ENCODE assay signal across 9 cellular contexts in the genomic region with DNA sequence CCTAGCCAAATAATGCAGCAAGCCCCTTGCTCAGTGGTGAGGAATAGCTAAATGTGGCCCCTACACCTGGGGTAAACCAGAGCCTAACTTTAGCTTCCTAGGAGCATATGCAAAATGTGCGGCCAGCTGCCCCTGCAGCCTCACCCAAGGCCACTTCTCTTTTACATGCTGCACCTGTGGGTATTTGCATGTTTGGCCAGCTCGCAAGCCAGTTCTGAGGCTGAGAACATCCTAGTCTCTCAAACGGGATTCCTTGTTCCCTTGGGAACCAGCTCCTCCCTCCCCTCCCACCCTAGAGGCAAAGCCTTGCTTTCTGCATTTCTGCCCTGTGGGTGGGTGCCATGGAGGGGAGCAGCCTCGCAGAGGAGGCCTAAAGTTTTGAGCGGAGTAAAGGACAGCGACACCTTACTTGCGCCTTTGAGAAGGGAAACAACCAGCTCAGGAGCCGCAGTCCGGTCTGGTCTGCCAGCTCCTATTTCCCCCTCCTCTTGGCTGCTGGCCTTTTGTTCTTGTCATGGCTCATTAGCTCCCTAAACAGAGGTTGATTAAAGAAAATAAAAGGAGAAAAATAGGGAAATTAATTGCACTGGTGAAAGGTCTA.
A peak's percentile ranks its signal among the peaks of the same experiment; 100 is the strongest.
DNase-seq lines count a peak whose midpoint lies in the region; ATAC-seq and TF ChIP-seq lines count a peak whose summit lies in the region.
"Had no signal": no experiment of that assay in that cellular context is flagged by ENCODE, and none has a peak within 500 bp of the region (broad histone marks: within the 10 kb centered on the region; RNA-seq: fewer than 3 reads in every experiment).

No MANE protein-coding gene starts in this region.

- no peaks in the 10 kb centered on the region for H3K9me3 Mint-ChIP-seq in activated B cell treated with CpG ODN at 0.5 μM for 24 hours
- H3K9me3 Mint-ChIP-seq: CD8-positive, alpha-beta memory T cell had no signal

- DNase-seq in GM12864 (ENCODE audit: low read depth) (peak; percentile 90), activated B cell treated with CpG ODN at 0.5 μM for 24 hours (peak; percentile 57), dorsolateral prefrontal cortex (no peak), NCI-H2107 (lab: John Stamatoyannopoulos, UW) (no peak), lower lobe of right lung (no peak), mucosa of gallbladder (ENCODE audit: low spot score) (no peak)
- DNase-seq: CD8-positive, alpha-beta memory T cell had no signal

- H3K27ac Mint-ChIP-seq in activated B cell treated with CpG ODN at 0.5 μM for 24 hours: peak overlapping the region; percentile 98
- H3K27ac Mint-ChIP-seq: CD8-positive, alpha-beta memory T cell had no signal

- peak overlapping the region; percentile 66 for H3K4me3 Mint-ChIP-seq in activated B cell treated with CpG ODN at 0.5 μM for 24 hours
- H3K4me3 Mint-ChIP-seq: CD8-positive, alpha-beta memory T cell had no signal

- peaks cover 5% of the 10 kb centered on the region for H3K36me3 Mint-ChIP-seq in activated B cell treated with CpG ODN at 0.5 μM for 24 hours (ENCODE audit: low read depth)
- H3K36me3 Mint-ChIP-seq: CD8-positive, alpha-beta memory T cell had no signal

- TF ChIP-seq CTCF in GM12864 (IDR thresholded peaks at IDR 0.05; ENCODE audit: low read depth, low read length, missing control alignments): peak; percentile 10
- no peak for TF ChIP-seq CTCF in activated B cell treated with CpG ODN at 0.5 μM for 24 hours (IDR thresholded peaks at IDR 0.05)
- no peak for TF ChIP-seq CTCF in dorsolateral prefrontal cortex (IDR thresholded peaks at IDR 0.05 in 54 of 56, conservative IDR thresholded peaks at IDR 0.05 in 2 of 56; ENCODE audit: low read depth in 1 of 56, partially characterized antibody in 56 of 56)
- no peak for TF ChIP-seq CTCF in lower lobe of right lung (IDR thresholded peaks at IDR 0.05)

- ATAC-seq in GM19468 (IDR thresholded peaks at IDR 0.05; ENCODE audit: extremely low read depth, unreplicated experiment) (peak; percentile 80), HG03159 (IDR thresholded peaks at IDR 0.05; ENCODE audit: unreplicated experiment) (peak; percentile 78), activated B cell treated with CpG ODN at 0.5 μM for 24 hours (ENCODE audit: low read depth) (peak; percentile 56), lower lobe of right lung (no peak)

- H3K27me3 Mint-ChIP-seq in activated B cell treated with CpG ODN at 0.5 μM for 24 hours: no peaks in the 10 kb centered on the region

- H3K4me3 ChIP-seq in GM12864 (ENCODE audit: low read depth, low read length): no peak overlapping the region
- no peak overlapping the region for H3K4me3 ChIP-seq in dorsolateral prefrontal cortex
- no peak overlapping the region for H3K4me3 ChIP-seq in lower lobe of right lung

- H3K36me3 ChIP-seq in lower lobe of right lung: no peaks in the 10 kb centered on the region

- H3K4me1 Mint-ChIP-seq in activated B cell treated with CpG ODN at 0.5 μM for 24 hours: peaks cover 95% of the 10 kb centered on the region
- H3K4me1 Mint-ChIP-seq: CD8-positive, alpha-beta memory T cell had no signal

- no peaks in the 10 kb centered on the region for H3K4me1 ChIP-seq in lower lobe of right lung

- no peaks in the 10 kb centered on the region for H3K9me3 ChIP-seq in lower lobe of right lung

- POLR2A ChIA-PET in activated B cell treated with CpG ODN at 0.5 μM for 24 hours (lab: Charles Lee): interaction anchor here (0.7 to 8.5 kb wide), 16 partner anchors 9 to 510 kb away, joined by 3 to 394 read pairs (median 6); a partner anchor contains a TSS

- H3K27ac ChIP-seq in dorsolateral prefrontal cortex: no peak overlapping the region
- H3K27ac ChIP-seq in lower lobe of right lung: no peak overlapping the region

- H3K27me3 ChIP-seq in dorsolateral prefrontal cortex (peaks cover 0 to 3% (median 0%) of the 10 kb centered on the region in 45 donors), lower lobe of right lung (ENCODE audit: low read depth) (no peaks in the 10 kb centered on the region)

- CTCF ChIA-PET in activated B cell treated with CpG ODN at 0.5 μM for 24 hours (lab: Charles Lee): interaction anchor here (0.7 to 3.9 kb wide), 11 partner anchors 9 to 421 kb away, joined by 3 to 24 read pairs (median 4); no protein-coding TSS in a partner anchor

- intact Hi-C loops in activated B cell treated with CpG ODN at 0.5 μM for 24 hours (cut with micrococcal nuclease) (loop anchor here (1.0 kb wide), 4 partner anchors 25 to 144 kb away; a partner anchor contains a TSS), dorsolateral prefrontal cortex (cut with DNase I) (no loop called here), lower lobe of right lung (cut with DNase I) (no loop called here)

Comparison
In these comparisons a context has a peak if more than half of its experiments do, and no peak if none do; other contexts are left out.
1. DNase-seq: peak in GM12864 (single experiment) and activated B cell treated with CpG ODN at 0.5 μM for 24 hours (single experiment); none in dorsolateral prefrontal cortex (0 of 10), NCI-H2107 (single experiment), lower lobe of right lung (single experiment) and mucosa of gallbladder (single experiment).
2. ATAC-seq: peak in GM19468 (single experiment), HG03159 (single experiment) and activated B cell treated with CpG ODN at 0.5 μM for 24 hours (single experiment); none in lower lobe of right lung (0 of 2).